In the genomic region with DNA sequence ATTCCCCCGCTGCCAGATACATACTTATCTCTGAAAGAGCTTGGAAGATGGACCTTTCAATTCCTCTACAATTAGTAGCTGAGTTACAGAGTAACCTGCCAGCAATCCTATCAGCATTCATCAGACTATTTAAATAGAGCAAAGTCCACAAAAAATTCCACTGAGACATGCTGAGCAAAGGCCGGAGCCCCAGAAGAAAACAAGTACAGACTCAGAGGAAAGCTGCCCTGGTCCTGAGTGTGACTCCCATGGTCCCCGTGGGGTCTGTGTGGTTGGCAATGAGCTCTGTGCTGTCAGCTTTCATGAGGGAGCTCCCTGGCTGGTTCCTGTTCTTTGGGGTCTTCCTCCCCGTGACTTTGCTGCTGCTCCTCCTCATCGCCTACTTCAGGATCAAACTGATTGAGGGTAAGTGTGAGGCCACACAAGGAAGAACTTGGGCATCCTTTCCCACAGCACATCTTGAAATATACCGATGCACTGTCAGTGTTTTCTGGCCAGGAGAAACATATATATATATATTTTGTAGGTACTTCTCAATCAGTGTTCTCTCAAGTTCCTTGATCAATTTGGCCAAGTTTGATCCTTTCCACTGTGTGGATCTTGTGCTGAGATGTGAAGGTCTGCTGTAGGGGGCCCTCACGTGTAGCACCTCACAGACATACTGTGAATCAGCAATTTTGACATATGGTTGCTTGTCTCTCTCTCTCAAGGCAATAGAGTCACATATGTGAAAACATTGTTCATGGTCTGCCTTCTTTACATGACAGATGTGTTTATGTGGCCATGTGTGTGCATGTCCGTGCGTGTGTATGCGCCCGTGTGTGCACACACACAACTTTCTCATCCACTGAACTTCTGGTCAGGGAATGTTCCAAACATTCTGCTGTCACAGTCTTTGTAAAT, we compare ENCODE assay signal across 19 cellular contexts. TPM values are rescaled to one million over a fixed set of nuclear protein-coding genes. Genes with fewer than 3 reads are reported as not detected.
A peak's percentile ranks its signal among the peaks of the same experiment; 100 is the strongest.
DNase-seq lines count a peak whose midpoint lies in the region; ATAC-seq and TF ChIP-seq lines count a peak whose summit lies in the region.
"Had no signal": no experiment of that assay in that cellular context is flagged by ENCODE, and none has a peak within 500 bp of the region (broad histone marks: within the 10 kb centered on the region; RNA-seq: fewer than 3 reads in every experiment).

SMLR1 (plus strand) TSS at position 160 of the 903 bp plus-strand sequence; CDS start at position 168, 8 bp downstream.

- ATAC-seq in right lobe of liver, result peak; percentile 77 to 93 (median 86)
- ATAC-seq in HG03342 (IDR thresholded peaks at IDR 0.05; ENCODE audit: unreplicated experiment), result no peak
- ATAC-seq in HG03095 (IDR thresholded peaks at IDR 0.05; ENCODE audit: unreplicated experiment), result no peak
- no peak for ATAC-seq in GM21528 (IDR thresholded peaks at IDR 0.05; ENCODE audit: low FRiP score, unreplicated experiment)
- ATAC-seq: Right ventricle myocardium inferior, SK-N-SH treated with all-trans-retinoic acid at 6 μM for 48 hours had no signal

- peak; percentile 25 for DNase-seq in HuH-7.5 (ENCODE audit: low spot score)
- DNase-seq in epithelial cell of proximal tubule (ENCODE audit: low read depth), result peak; percentile 16
- peak in 1 of 3 donors; percentile 68 for DNase-seq in right lobe of liver
- DNase-seq in T-helper 2 cell treated with Interferon-gamma antibody and Interleukin-4, amounts not matched to agents 5 μg/mL and 100 μg/mL, for 36 hours (ENCODE audit: low spot score), result no peak
- DNase-seq: CD8-positive, alpha-beta memory T cell; DMS 273 treated with DMSO at 0.1 percent for 48 hours; HCEC 1CT; Karpas-422; NCI-H187 treated with DMSO at 0.1 percent for 48 hours; NCI-H2171; NCI-H446 treated with DMSO at 0.1 percent for 48 hours; NCI-H774 had no signal

- H3K9me3 ChIP-seq in right lobe of liver, result no peaks in the 10 kb centered on the region
- H3K9me3 ChIP-seq: BLaER1 had no signal

- TF ChIP-seq CTCF in epithelial cell of proximal tubule (conservative IDR thresholded peaks at IDR 0.05; ENCODE audit: low read depth, low read length) (no peak), right lobe of liver (IDR thresholded peaks at IDR 0.05) (no peak)

- H3K36me3 ChIP-seq in right lobe of liver, result no peaks in the 10 kb centered on the region
- H3K36me3 ChIP-seq: BLaER1 had no signal

- 24% methylated on average over 11 of the region's 11 CpGs for WGBS in right lobe of liver (ENCODE audit: insufficient coverage, low coverage, low lambda C conversion rate, missing lambda C conversion rate)

- H3K4me1 Mint-ChIP-seq in T-helper 2 cell treated with Interferon-gamma antibody and Interleukin-4, amounts not matched to agents 5 μg/mL and 100 μg/mL, for 36 hours (ENCODE audit: low read depth), result no peaks in the 10 kb centered on the region

- H3K27me3 Mint-ChIP-seq in T-helper 2 cell treated with Interferon-gamma antibody and Interleukin-4, amounts not matched to agents 5 μg/mL and 100 μg/mL, for 36 hours (ENCODE audit: low read depth), result peaks cover 3% of the 10 kb centered on the region

- H3K4me3 Mint-ChIP-seq in T-helper 2 cell treated with Interferon-gamma antibody and Interleukin-4, amounts not matched to agents 5 μg/mL and 100 μg/mL, for 36 hours, result no peak within 1 kb of the TSS
- H3K4me3 Mint-ChIP-seq: CD8-positive, alpha-beta memory T cell had no signal

- no peaks in the 10 kb centered on the region for H3K9me3 Mint-ChIP-seq in T-helper 2 cell treated with Interferon-gamma antibody and Interleukin-4, amounts not matched to agents 5 μg/mL and 100 μg/mL, for 36 hours
- H3K9me3 Mint-ChIP-seq: CD8-positive, alpha-beta memory T cell had no signal

- H3K27me3 ChIP-seq in right lobe of liver, result no peaks in the 10 kb centered on the region
- H3K27me3 ChIP-seq: BLaER1 had no signal

- H3K4me3 ChIP-seq in epithelial cell of proximal tubule (ENCODE audit: low read depth, low read length), result no peak within 1 kb of the TSS
- H3K4me3 ChIP-seq in right lobe of liver, result peak within 1 kb of the TSS; percentile 40 to 76 (median 66)
- H3K4me3 ChIP-seq: BLaER1 had no signal

- TF ChIP-seq POLR2A in right lobe of liver (IDR thresholded peaks at IDR 0.05), result peak; percentile 70

- H3K27ac ChIP-seq in right lobe of liver, result peak within 1 kb of the TSS; percentile 56 to 87 (median 87)
- H3K27ac ChIP-seq: BLaER1, HL-60 had no signal

- H3K27ac Mint-ChIP-seq in T-helper 2 cell treated with Interferon-gamma antibody and Interleukin-4, amounts not matched to agents 5 μg/mL and 100 μg/mL, for 36 hours, result no peak within 1 kb of the TSS
- H3K27ac Mint-ChIP-seq: CD8-positive, alpha-beta memory T cell had no signal

- H3K36me3 Mint-ChIP-seq in T-helper 2 cell treated with Interferon-gamma antibody and Interleukin-4, amounts not matched to agents 5 μg/mL and 100 μg/mL, for 36 hours (ENCODE audit: low read depth), result no peaks in the 10 kb centered on the region

- peaks cover 0 to 49% (median 8%) of the 10 kb centered on the region in 4 donors for H3K4me1 ChIP-seq in right lobe of liver

- intact Hi-C loops in right lobe of liver (cut with DNase I), result no loop called here

RNA-seq across cellular contexts. Expression of gene SMLR1, which starts in this region (rescaled TPM):
- total RNA-seq in epithelial cell of proximal tubule (not detected in 2 replicates), right lobe of liver (10 to 100 TPM; 10.7 to 46.4 (median 20.1) TPM)
- total RNA-seq: CD8-positive, alpha-beta memory T cell; Right ventricle myocardium inferior had no signal

Comparison
In these comparisons a context has a peak if more than half of its experiments do, and no peak if none do; other contexts are left out.
1. RNA of gene SMLR1 (total RNA-seq): 10.7 to 46.4 TPM in right lobe of liver; not detected in epithelial cell of proximal tubule; every median in the first group is over 10 times any median in the second.
2. Peak in DNase-seq in epithelial cell of proximal tubule; RNA of the gene not detected or under 1 TPM.
3. ATAC-seq: peak in right lobe of liver (4 of 4); none in HG03342 (single experiment), HG03095 (single experiment) and GM21528 (single experiment).